Comparison of ENCODE assay signal across 20 cellular contexts in genomic region chr12:109214131-109214530, GRCh38.
DNase-seq lines count a peak whose midpoint lies in the region; ATAC-seq and TF ChIP-seq lines count a peak whose summit lies in the region.
"Had no signal": no experiment of that assay in that cellular context is flagged by ENCODE, and none has a peak within 500 bp of the region (broad histone marks: within the 10 kb centered on the region; RNA-seq: fewer than 3 reads in every experiment).

No MANE protein-coding gene starts in this region.

- H3K4me2 ChIP-seq in OCI-LY7 (ENCODE audit: low read length) (no peak overlapping the region), PC-9 (no peak overlapping the region)
- H3K4me2 ChIP-seq: BLaER1 had no signal

- POLR2A ChIA-PET in OCI-LY7 (lab: Charles Lee) = no interaction called here
- POLR2A ChIA-PET in PC-9 (lab: Charles Lee; ENCODE audit: unreplicated experiment) = no interaction called here

- H3K9me2 ChIP-seq in OCI-LY7 (ENCODE audit: insufficient read depth, low read length) (no peaks in the 10 kb centered on the region), PC-9 (ENCODE audit: insufficient read depth) (no peaks in the 10 kb centered on the region)

- peaks cover 8% of the 10 kb centered on the region; the same call in 1 of the 2 replicates for H3F3A ChIP-seq in PC-9 (ENCODE audit: insufficient read depth, low read depth)

- in situ Hi-C loops in astrocyte of the cerebellum (cut with HindIII; ENCODE audit: low sequenced_read_pairs) = no loop called here

- H3K4me3 ChIP-seq in astrocyte of the cerebellum (ENCODE audit: low read depth, low read length) = no peak overlapping the region
- H3K4me3 ChIP-seq in choroid plexus epithelial cell (ENCODE audit: low read depth, low read length) = no peak overlapping the region
- H3K4me3 ChIP-seq in OCI-LY7 (ENCODE audit: low read depth, low read length, poor library complexity, severe bottlenecking) = no peak overlapping the region
- no peak overlapping the region for H3K4me3 ChIP-seq in PC-9
- H3K4me3 ChIP-seq: BLaER1, GM12878, GM23248 had no signal

- no peak for ATAC-seq in GM21529 (IDR thresholded peaks at IDR 0.05; ENCODE audit: unreplicated experiment)
- ATAC-seq: CD8-positive, alpha-beta T cell; GM12878 had no signal

- H4K20me1 ChIP-seq in OCI-LY7 (ENCODE audit: insufficient read depth, low read length) (no peaks in the 10 kb centered on the region), PC-9 (ENCODE audit: insufficient read depth) (no peaks in the 10 kb centered on the region)
- H4K20me1 ChIP-seq: BLaER1 had no signal

- no peak overlapping the region for H3K27ac ChIP-seq in OCI-LY7 (ENCODE audit: low read depth, low read length, poor library complexity, severe bottlenecking)
- H3K27ac ChIP-seq in PC-9 = no peak overlapping the region
- H3K27ac ChIP-seq: BLaER1, C4-2B, GM23248 had no signal

- H3K27me3 Mint-ChIP-seq in mesothelial cell of epicardium (ENCODE audit: low read depth) = no peaks in the 10 kb centered on the region
- H3K27me3 Mint-ChIP-seq: B cell; CD4-positive, CD25-positive, alpha-beta regulatory T cell had no signal

- peaks cover 3% of the 10 kb centered on the region for H3K4me1 Mint-ChIP-seq in mesothelial cell of epicardium
- H3K4me1 Mint-ChIP-seq: B cell; CD4-positive, CD25-positive, alpha-beta regulatory T cell had no signal

- H3K79me2 ChIP-seq in OCI-LY7 (ENCODE audit: insufficient read depth, low read depth, low read length) (no peaks in the 10 kb centered on the region), PC-9 (ENCODE audit: low read depth) (no peaks in the 10 kb centered on the region)

- no peak overlapping the region for H2AFZ ChIP-seq in OCI-LY7 (ENCODE audit: low read length)
- H2AFZ ChIP-seq in PC-9 = no peak overlapping the region
- H2AFZ ChIP-seq: GM23248 had no signal

- no TSS peak for BruUV-seq in OCI-LY7 (replicated peaks; lab: Mats Ljungman, UMichigan)
- BruUV-seq in PC-9 (replicated peaks; lab: Mats Ljungman, UMichigan) = no TSS peak

- no peak overlapping the region for H3K4me3 Mint-ChIP-seq in mesothelial cell of epicardium
- H3K4me3 Mint-ChIP-seq: B cell; CD4-positive, CD25-positive, alpha-beta regulatory T cell; CD8-positive, alpha-beta T cell had no signal

- peaks cover 7% of the 10 kb centered on the region for H3K36me3 Mint-ChIP-seq in mesothelial cell of epicardium
- H3K36me3 Mint-ChIP-seq: CD4-positive, CD25-positive, alpha-beta regulatory T cell had no signal

- intact Hi-C loops in OCI-LY7 (cut with micrococcal nuclease; ENCODE audit: unreplicated experiment) (no loop called here), PC-9 (cut with micrococcal nuclease; ENCODE audit: unreplicated experiment) (no loop called here)

- H3K27ac Mint-ChIP-seq in mesothelial cell of epicardium = peak overlapping the region; percentile 93
- H3K27ac Mint-ChIP-seq: B cell; CD4-positive, CD25-positive, alpha-beta regulatory T cell; CD8-positive, alpha-beta T cell had no signal

- TF ChIP-seq CTCF in astrocyte of the cerebellum (IDR thresholded peaks at IDR 0.05; ENCODE audit: low read depth, low read length, missing control alignments) = no peak
- TF ChIP-seq CTCF in choroid plexus epithelial cell (conservative IDR thresholded peaks at IDR 0.05; ENCODE audit: low read depth, low read length) = no peak
- TF ChIP-seq CTCF in mesothelial cell of epicardium (IDR thresholded peaks at IDR 0.05; ENCODE audit: unreplicated experiment) = no peak
- no peak for TF ChIP-seq CTCF in OCI-LY7 (conservative IDR thresholded peaks at IDR 0.05; ENCODE audit: low read length)
- no peak for TF ChIP-seq CTCF in PC-9 (conservative IDR thresholded peaks at IDR 0.05)

- CTCF ChIA-PET in OCI-LY7 (lab: Charles Lee; ENCODE audit: unreplicated experiment) (no interaction called here), PC-9 (lab: Charles Lee) (no interaction called here)

- peak; percentile 1 for DNase-seq in astrocyte of the cerebellum (ENCODE audit: low read depth)
- DNase-seq in choroid plexus epithelial cell (ENCODE audit: low read depth) = peak; percentile 25
- DNase-seq in mesothelial cell of epicardium (ENCODE audit: low spot score in 2 of 2, unreplicated experiment in 2 of 2) = no peak
- no peak for DNase-seq in OCI-LY7 (ENCODE audit: low spot score)
- no peak for DNase-seq in PC-9
- DNase-seq in AML-193 (lab: John Stamatoyannopoulos, UW) = no peak
- DNase-seq: CD4-positive, CD25-positive, alpha-beta regulatory T cell; CD8-positive, alpha-beta T cell; DMS 273 treated with DMSO at 0.1 percent for 48 hours; DMS79; EL; GDM1; GM23248; H7; HCEC 1CT had no signal

- H3K4me1 ChIP-seq in OCI-LY7 (ENCODE audit: insufficient read depth, low read length, poor library complexity, severe bottlenecking) (no peaks in the 10 kb centered on the region), PC-9 (replicated peaks; ENCODE audit: insufficient read depth) (no peaks in the 10 kb centered on the region)
- H3K4me1 ChIP-seq: BLaER1 had no signal

- H3K9me3 ChIP-seq in OCI-LY7 (ENCODE audit: low read length) (no peaks in the 10 kb centered on the region), PC-9 (ENCODE audit: insufficient read depth, low read depth) (no peaks in the 10 kb centered on the region)
- H3K9me3 ChIP-seq: BLaER1 had no signal

- no peaks in the 10 kb centered on the region for H3K9me3 Mint-ChIP-seq in mesothelial cell of epicardium
- H3K9me3 Mint-ChIP-seq: CD4-positive, CD25-positive, alpha-beta regulatory T cell; CD8-positive, alpha-beta T cell had no signal

- no peaks in the 10 kb centered on the region for H3K27me3 ChIP-seq in PC-9 (ENCODE audit: insufficient read depth, low read depth)
- H3K27me3 ChIP-seq: BLaER1 had no signal

- H3K36me3 ChIP-seq in OCI-LY7 (ENCODE audit: insufficient read depth, low read length) (peaks cover 21% of the 10 kb centered on the region), PC-9 (ENCODE audit: low read depth) (no peaks in the 10 kb centered on the region)
- H3K36me3 ChIP-seq: BLaER1 had no signal

Comparison
In these comparisons a context has a peak if more than half of its experiments do, and no peak if none do; other contexts are left out.
1. DNase-seq: peak in astrocyte of the cerebellum (single experiment) and choroid plexus epithelial cell (single experiment); none in mesothelial cell of epicardium (0 of 2), OCI-LY7 (single experiment), PC-9 (0 of 2) and AML-193 (0 of 2).